ENCODE assay signal across 12 cellular contexts in genomic region chr1:99544328-99544727, GRCh38.
DNase-seq lines count a peak whose midpoint lies in the region; FAIRE-seq and TF ChIP-seq lines count a peak whose summit lies in the region.
"Had no signal": no experiment of that assay in that cellular context is flagged by ENCODE, and none has a peak within 500 bp of the region (broad histone marks: within the 10 kb centered on the region; RNA-seq: fewer than 3 reads in every experiment).

No MANE protein-coding gene starts in this region.

- H3K4me3 Mint-ChIP-seq in endodermal cell, result no peak overlapping the region

- no peak overlapping the region for H3K4me3 ChIP-seq in endothelial cell of umbilical vein (replicated peaks in 1 of 3; ENCODE audit: insufficient read depth in 1 of 3, low read depth in 1 of 3, low read length in 3 of 3)
- no peak overlapping the region for H3K4me3 ChIP-seq in endodermal cell (ENCODE audit: low read length)
- H3K4me3 ChIP-seq: ascending aorta, lung had no signal

- H3K9me1 ChIP-seq in endothelial cell of umbilical vein (replicated peaks; ENCODE audit: control insufficient read depth, extremely low read depth, insufficient read depth, low read length), result no peaks in the 10 kb centered on the region

- H3K27ac Mint-ChIP-seq in endodermal cell, result no peak overlapping the region

- H3K4me2 ChIP-seq in endothelial cell of umbilical vein (ENCODE audit: insufficient read depth, low read length), result peak overlapping the region; percentile 59

- intact Hi-C loops in endothelial cell of umbilical vein (cut with micrococcal nuclease), result loop anchor here (1.0 to 5.0 kb wide), 5 partner anchors 9 to 148 kb away; no protein-coding TSS in a partner anchor

- no peaks in the 10 kb centered on the region for H3K36me3 Mint-ChIP-seq in endodermal cell (ENCODE audit: low read depth)

- CTCF ChIA-PET in endothelial cell of umbilical vein (lab: Charles Lee), result interaction anchor here (1.2 to 2.0 kb wide), 5 partner anchors 15 to 141 kb away, joined by 3 to 10 read pairs (median 4); no protein-coding TSS in a partner anchor

- TF ChIP-seq CTCF in endothelial cell of umbilical vein (IDR thresholded peaks at IDR 0.05; ENCODE audit: extremely low read depth in 1 of 2, insufficient read depth in 1 of 2, low read depth in 1 of 2, low read length in 2 of 2) (no peak), endodermal cell (conservative IDR thresholded peaks at IDR 0.05) (no peak)

- FAIRE-seq in endothelial cell of umbilical vein (lab: Jason Lieb, UNC), result peak; percentile 79

- H3K9me3 Mint-ChIP-seq in endodermal cell, result peaks cover 9% of the 10 kb centered on the region

- WGBS in endodermal cell (ENCODE audit: insufficient coverage in 1 of 2, insufficient read length in 1 of 2), 2 experiments, result 81 to 83% methylated on average over 1 of the region's 1 CpG

- TF ChIP-seq POLR2A in endothelial cell of umbilical vein (IDR thresholded peaks at IDR 0.05; ENCODE audit: low read depth, low read length), result no peak

- DNase-seq in DMS153 (lab: John Stamatoyannopoulos, UW), result peak; percentile 30
- no peak for DNase-seq in DMS153 treated with DMSO at 0.1 percent for 48 hours (lab: John Stamatoyannopoulos, UW; ENCODE audit: unreplicated experiment)
- DNase-seq in NCI-H2171 treated with DMSO at 0.1 percent for 48 hours (lab: John Stamatoyannopoulos, UW), result peak; percentile 77
- peak; percentile 87 for DNase-seq in endothelial cell of umbilical vein (ENCODE audit: low read depth, low spot score)
- peak; percentile 29 for DNase-seq in pons (ENCODE audit: low spot score)
- no peak for DNase-seq in endodermal cell
- no peak for DNase-seq in UCSD-AML1 (lab: John Stamatoyannopoulos, UW; ENCODE audit: unreplicated experiment)
- DNase-seq in foreskin melanocyte, result no peak
- DNase-seq: 8988T, GOT3 had no signal

- no peaks in the 10 kb centered on the region for H3K4me1 Mint-ChIP-seq in endodermal cell

- BruUV-seq in endothelial cell of umbilical vein (replicated peaks; lab: Mats Ljungman, UMichigan), result no TSS peak

- H4K20me1 ChIP-seq in endothelial cell of umbilical vein (replicated peaks; ENCODE audit: control insufficient read depth, extremely low read depth, insufficient read depth, low read length), result no peaks in the 10 kb centered on the region

- POLR2A ChIA-PET in endothelial cell of umbilical vein (lab: Charles Lee), result interaction anchor here (1.7 kb wide), 1 partner anchor 102 kb away, joined by 6 read pairs; the partner anchor contains the start of gene PALMD

- H3K27ac ChIP-seq in endothelial cell of umbilical vein (ENCODE audit: insufficient read depth, low read depth, low read length) (peak overlapping the region; percentile 54), endodermal cell (ENCODE audit: low read depth, low read length) (no peak overlapping the region)
- H3K27ac ChIP-seq: ascending aorta had no signal

- no peaks in the 10 kb centered on the region for H3K9me3 ChIP-seq in endothelial cell of umbilical vein (replicated peaks; ENCODE audit: control insufficient read depth, insufficient read depth, low read length)
- H3K9me3 ChIP-seq in endodermal cell (ENCODE audit: control insufficient read depth, low read length), result no peaks in the 10 kb centered on the region
- H3K9me3 ChIP-seq: ascending aorta had no signal

- dilution Hi-C loops in endothelial cell of umbilical vein (cut with MboI; ENCODE audit: extremely low pct_ligation_motif_present, low sequenced_read_pairs), result no loop called here

- H3K27me3 Mint-ChIP-seq in endodermal cell (ENCODE audit: insufficient read depth), result no peaks in the 10 kb centered on the region

- no peak overlapping the region for H2AFZ ChIP-seq in endothelial cell of umbilical vein (ENCODE audit: low read depth, low read length)

- H3K27me3 ChIP-seq in endothelial cell of umbilical vein (ENCODE audit: control insufficient read depth in 2 of 2, insufficient read depth in 2 of 2, low read length in 2 of 2) (no peaks in the 10 kb centered on the region), endodermal cell (ENCODE audit: control insufficient read depth, insufficient read depth, low read length, poor library complexity, severe bottlenecking) (no peaks in the 10 kb centered on the region)
- H3K27me3 ChIP-seq: ascending aorta had no signal

- H3K4me1 ChIP-seq in endothelial cell of umbilical vein (ENCODE audit: control insufficient read depth, extremely low read depth, insufficient read depth, low read length), result peaks cover 49% of the 10 kb centered on the region
- no peaks in the 10 kb centered on the region for H3K4me1 ChIP-seq in endodermal cell (ENCODE audit: control insufficient read depth, insufficient read depth, low read length)
- H3K4me1 ChIP-seq: ascending aorta had no signal

- H3K9ac ChIP-seq in endothelial cell of umbilical vein (replicated peaks; ENCODE audit: extremely low read depth, insufficient read depth, low read length) (peak overlapping the region; percentile 37), endodermal cell (ENCODE audit: extremely low read depth, low read length, poor library complexity, severe bottlenecking) (no peak overlapping the region)

- H3K79me2 ChIP-seq in endothelial cell of umbilical vein (ENCODE audit: control insufficient read depth, insufficient read depth, low read length), result no peaks in the 10 kb centered on the region

- no peaks in the 10 kb centered on the region for H3K36me3 ChIP-seq in endothelial cell of umbilical vein (ENCODE audit: control insufficient read depth in 2 of 2, extremely low read depth in 1 of 2, insufficient read depth in 2 of 2, low read length in 2 of 2)
- H3K36me3 ChIP-seq in endodermal cell (ENCODE audit: control insufficient read depth, insufficient read depth, low read length), result no peaks in the 10 kb centered on the region
- H3K36me3 ChIP-seq: ascending aorta had no signal

TF ChIP-seq in endothelial cell of umbilical vein, 7 proteins besides CTCF, POLR2A, EP300 and RAD21:
- no peak for TF ChIP-seq MYC (IDR thresholded peaks at IDR 0.05; ENCODE audit: low read depth, low read length)
- TF ChIP-seq POLR2AphosphoS5 (IDR thresholded peaks at IDR 0.05; ENCODE audit: insufficient read depth, low read depth, low read length), result peak; percentile 30
- peak; percentile 74 for TF ChIP-seq FOS (IDR thresholded peaks at IDR 0.05; ENCODE audit: borderline replicate concordance, insufficient read depth, low read length)
- TF ChIP-seq JUN (IDR thresholded peaks at IDR 0.05; ENCODE audit: borderline replicate concordance, insufficient read depth, insufficient read length, low read depth), result peak; percentile 73
- TF ChIP-seq MAX (IDR thresholded peaks at IDR 0.05; ENCODE audit: insufficient read depth, insufficient read length), result no peak
- TF ChIP-seq GATA2 (IDR thresholded peaks at IDR 0.05; ENCODE audit: insufficient read depth, insufficient read length, low read depth, low read length), result peak; percentile 11
- TF ChIP-seq EZH2 (IDR thresholded peaks at IDR 0.05; ENCODE audit: borderline replicate concordance, low read depth, low read length, severe bottlenecking), result no peak

Comparison
In these comparisons a context has a peak if more than half of its experiments do, and no peak if none do; other contexts are left out.
1. DNase-seq: peak in DMS153 (single experiment), NCI-H2171 treated with DMSO at 0.1 percent for 48 hours (single experiment), endothelial cell of umbilical vein (single experiment) and pons (single experiment); none in DMS153 treated with DMSO at 0.1 percent for 48 hours (single experiment), endodermal cell (single experiment), UCSD-AML1 (single experiment) and foreskin melanocyte (single experiment).